Comparison of ENCODE assay signal across 7 cellular contexts in the genomic region with DNA sequence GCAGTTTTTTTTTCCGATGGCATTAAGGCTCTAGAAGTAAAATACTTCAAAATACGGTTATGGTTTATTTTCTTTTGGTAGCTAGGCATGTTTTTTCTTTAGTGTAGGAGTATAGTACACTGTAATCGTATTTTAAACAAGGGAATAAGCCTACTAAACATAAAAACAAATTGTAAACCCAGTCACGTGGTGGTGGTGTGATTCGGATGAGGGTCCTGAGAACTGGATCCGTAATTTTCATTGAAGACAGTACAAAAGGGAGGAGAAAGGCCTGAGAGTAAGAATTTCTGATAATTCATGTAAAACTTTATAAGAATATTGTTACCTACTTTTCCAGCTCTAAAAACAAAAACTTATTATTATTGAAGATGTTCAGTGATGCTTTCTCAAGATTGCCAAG. TPM values are rescaled to one million over a fixed set of nuclear protein-coding genes. Genes with fewer than 3 reads are reported as not detected.
DNase-seq lines count a peak whose midpoint lies in the region; TF ChIP-seq lines count a peak whose summit lies in the region.

No MANE protein-coding gene starts in this region.

- peak overlapping the region in 7 of 8 donors; percentile 99 to 100 (median 99) for H3K27ac ChIP-seq in spleen

- no peaks in the 10 kb centered on the region for H3K9me3 Mint-ChIP-seq in activated CD4-positive, alpha-beta memory T cell treated with anti-CD3 and anti-CD28 coated beads, Interleukin-2, amount 10 ng/mL, durations not matched to agents 7 days and 5 days

- H3K9me3 ChIP-seq in spleen: no peaks in the 10 kb centered on the region

- no peak for TF ChIP-seq POLR2A in spleen (IDR thresholded peaks at IDR 0.05)

- H3K36me3 Mint-ChIP-seq in activated CD4-positive, alpha-beta memory T cell treated with anti-CD3 and anti-CD28 coated beads, Interleukin-2, amount 10 ng/mL, durations not matched to agents 7 days and 5 days (ENCODE audit: low read depth): peaks cover 55% of the 10 kb centered on the region

- CTCF ChIA-PET in activated CD4-positive, alpha-beta memory T cell treated with anti-CD3 and anti-CD28 coated beads, Interleukin-2, amount 10 ng/mL, durations not matched to agents 7 days and 5 days (lab: Charles Lee): interaction anchor here (1.1 to 5.9 kb wide), 5 partner anchors 14 to 562 kb away, joined by 3 to 34 read pairs (median 5); a partner anchor contains a TSS

- H3K4me1 ChIP-seq in spleen: peaks cover 26 to 81% (median 63%) of the 10 kb centered on the region in 6 donors

- H3K4me3 Mint-ChIP-seq in activated CD4-positive, alpha-beta memory T cell treated with anti-CD3 and anti-CD28 coated beads, Interleukin-2, amount 10 ng/mL, durations not matched to agents 7 days and 5 days: peak overlapping the region; percentile 100

- H3K4me3 ChIP-seq in HFF-Myc (replicated peaks; ENCODE audit: low read depth, low read length): peak overlapping the region; percentile 80
- peak overlapping the region; percentile 95 for H3K4me3 ChIP-seq in iPS-11a (ENCODE audit: low read depth, low read length)
- H3K4me3 ChIP-seq in spleen: peak overlapping the region; percentile 74 to 92 (median 81)

- TF ChIP-seq CTCF in HFF-Myc (IDR thresholded peaks at IDR 0.05; ENCODE audit: low read depth, low read length, missing control alignments) (no peak), spleen (IDR thresholded peaks at IDR 0.05 in 8 of 11, conservative IDR thresholded peaks at IDR 0.05 in 3 of 11) (no peak)

- 0% methylated on average over 6 of the region's 6 CpGs for WGBS in spleen, 5 donors

- H3K4me1 Mint-ChIP-seq in activated CD4-positive, alpha-beta memory T cell treated with anti-CD3 and anti-CD28 coated beads, Interleukin-2, amount 10 ng/mL, durations not matched to agents 7 days and 5 days: peaks cover 54% of the 10 kb centered on the region

- no peaks in the 10 kb centered on the region for H3K27me3 ChIP-seq in spleen (replicated peaks in 1 of 7)

- intact Hi-C loops in spleen (cut with DNase I; ENCODE audit: low total_unique reads): no loop called here

- H3K27ac Mint-ChIP-seq in activated CD4-positive, alpha-beta memory T cell treated with anti-CD3 and anti-CD28 coated beads, Interleukin-2, amount 10 ng/mL, durations not matched to agents 7 days and 5 days: peak overlapping the region; percentile 100

- peaks cover 0 to 16% (median 6%) of the 10 kb centered on the region in 6 donors for H3K36me3 ChIP-seq in spleen

- H3K27me3 Mint-ChIP-seq in activated CD4-positive, alpha-beta memory T cell treated with anti-CD3 and anti-CD28 coated beads, Interleukin-2, amount 10 ng/mL, durations not matched to agents 7 days and 5 days: no peaks in the 10 kb centered on the region

- DNase-seq in HFF-Myc (ENCODE audit: extremely low read depth, low read depth) (no peak), spleen (no peak), NCI-H1048 (lab: John Stamatoyannopoulos, UW) (no peak), DMS53 (lab: John Stamatoyannopoulos, UW) (no peak), cerebellar cortex (ENCODE audit: low spot score) (no peak)
- DNase-seq in activated CD4-positive, alpha-beta memory T cell treated with anti-CD3 and anti-CD28 coated beads, Interleukin-2, amount 10 ng/mL, durations not matched to agents 7 days and 5 days: no peak

- POLR2A ChIA-PET in activated CD4-positive, alpha-beta memory T cell treated with anti-CD3 and anti-CD28 coated beads, Interleukin-2, amount 10 ng/mL, durations not matched to agents 7 days and 5 days (lab: Charles Lee): interaction anchor here (1.1 to 5.2 kb wide), 15 partner anchors 8 to 757 kb away, joined by 3 to 55 read pairs (median 8); a partner anchor contains a TSS

RNA-seq across cellular contexts. Expression of a gene that starts 0.7 kb away (rescaled TPM):
- total RNA-seq in activated CD4-positive, alpha-beta memory T cell treated with anti-CD3 and anti-CD28 coated beads, Interleukin-2, amount 10 ng/mL, durations not matched to agents 7 days and 5 days: 1 to 10 TPM; 1.4 to 2.1 TPM
- total RNA-seq in spleen: 1 to 10 TPM; 1.7 to 6.9 (median 3.5) TPM
- 1 to 10 TPM in 2 of 3 donors, under 1 TPM in 1; 0.96 to 1.2 (median 1.2) TPM for polyA plus RNA-seq in spleen

RNA-seq across cellular contexts. Expression of a gene that starts 1.6 kb away (rescaled TPM):
- 100 to 1,000 TPM; 122 to 123 TPM for total RNA-seq in activated CD4-positive, alpha-beta memory T cell treated with anti-CD3 and anti-CD28 coated beads, Interleukin-2, amount 10 ng/mL, durations not matched to agents 7 days and 5 days
- total RNA-seq in spleen: 100 to 1,000 TPM in 3 of 7 donors, 10 to 100 TPM in 4; 43.2 to 109 (median 79.9) TPM
- polyA plus RNA-seq in spleen: 100 to 1,000 TPM in 2 of 3 donors, 10 to 100 TPM in 1; 96.5 to 142 (median 112) TPM
